Comparison of ENCODE assay signal across 1 cellular context in the genomic region with DNA sequence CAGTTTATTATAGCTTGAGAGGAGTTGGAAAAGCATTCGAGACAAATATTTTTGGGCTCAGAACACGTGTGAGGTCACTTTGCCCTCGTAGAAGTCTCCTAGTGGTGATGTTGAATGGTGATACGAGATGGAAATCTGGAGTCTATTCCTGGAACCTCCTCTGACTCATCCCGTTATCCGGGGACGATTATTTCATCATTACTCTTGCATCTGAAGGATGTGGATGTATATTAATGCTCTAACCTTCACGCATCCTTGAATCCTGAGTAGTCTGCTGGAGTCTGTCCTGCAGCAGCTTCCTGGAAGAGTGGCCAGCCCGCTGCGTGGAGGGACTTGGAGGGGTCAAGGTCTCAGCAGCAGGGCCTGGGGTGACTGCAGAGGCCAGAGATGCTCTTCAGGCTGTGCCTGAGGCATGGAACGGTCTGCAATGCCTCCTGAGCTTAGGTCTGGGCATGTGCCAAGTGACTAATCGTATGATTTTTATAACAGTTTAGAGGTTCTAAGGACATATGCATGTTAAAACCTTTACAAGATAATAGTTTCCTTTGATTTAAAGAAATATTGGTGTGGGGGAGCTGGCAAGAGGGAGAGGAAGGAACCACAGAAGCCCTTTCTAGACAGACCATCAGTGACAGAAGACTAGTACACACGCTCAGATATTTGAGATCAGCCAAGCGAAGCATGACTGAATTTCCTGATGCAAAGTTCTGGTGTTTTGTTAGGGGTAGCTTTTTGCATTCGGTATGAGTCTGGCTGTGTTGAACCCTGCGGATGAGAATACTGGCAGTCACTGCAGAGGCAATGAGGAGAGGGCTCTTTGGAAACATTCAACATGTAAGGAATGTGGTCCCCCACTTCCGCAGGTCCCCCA.
A peak's percentile ranks its signal among the peaks of the same experiment; 100 is the strongest.
TF ChIP-seq lines count a peak whose summit lies in the region.

No MANE protein-coding gene starts in this region.

TF ChIP-seq in SK-N-SH, 30 proteins besides CTCF, POLR2A, EP300 and RAD21 (continued from another document):
- TF ChIP-seq, protein P1, sequence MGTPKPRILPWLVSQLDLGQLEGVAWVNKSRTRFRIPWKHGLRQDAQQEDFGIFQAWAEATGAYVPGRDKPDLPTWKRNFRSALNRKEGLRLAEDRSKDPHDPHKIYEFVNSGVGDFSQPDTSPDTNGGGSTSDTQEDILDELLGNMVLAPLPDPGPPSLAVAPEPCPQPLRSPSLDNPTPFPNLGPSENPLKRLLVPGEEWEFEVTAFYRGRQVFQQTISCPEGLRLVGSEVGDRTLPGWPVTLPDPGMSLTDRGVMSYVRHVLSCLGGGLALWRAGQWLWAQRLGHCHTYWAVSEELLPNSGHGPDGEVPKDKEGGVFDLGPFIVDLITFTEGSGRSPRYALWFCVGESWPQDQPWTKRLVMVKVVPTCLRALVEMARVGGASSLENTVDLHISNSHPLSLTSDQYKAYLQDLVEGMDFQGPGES (IDR thresholded peaks at IDR 0.05; ENCODE audit: low read depth, low read length) = no peak
- TF ChIP-seq ELF1 (IDR thresholded peaks at IDR 0.05) (no peak), RXRA (IDR thresholded peaks at IDR 0.05; ENCODE audit: borderline replicate concordance, low read depth) (peak; percentile 61), POLR2AphosphoS5 (IDR thresholded peaks at IDR 0.05; ENCODE audit: low read depth, low read length) (no peak), SIN3A (IDR thresholded peaks at IDR 0.05; ENCODE audit: borderline replicate concordance, low read depth, low read length) (no peak), FOXM1 (IDR thresholded peaks at IDR 0.05; ENCODE audit: low read depth) (no peak), RCOR1 (IDR thresholded peaks at IDR 0.05; ENCODE audit: low read length) (no peak), CHD2 (IDR thresholded peaks at IDR 0.05; ENCODE audit: low read length, partially characterized antibody) (no peak), FOSL2 (IDR thresholded peaks at IDR 0.05; ENCODE audit: borderline replicate concordance, low read depth) (peak; percentile 68; the same call in 1 of the 2 replicates), TCF12 (IDR thresholded peaks at IDR 0.05) (peak; percentile 80), NFIC (IDR thresholded peaks at IDR 0.05; ENCODE audit: borderline replicate concordance) (peak; percentile 55; the same call in 1 of the 2 replicates), TAF1 (IDR thresholded peaks at IDR 0.05; ENCODE audit: borderline replicate concordance, low read depth, low read length) (no peak), JUND (IDR thresholded peaks at IDR 0.05) (peak; percentile 83), NRF1 (IDR thresholded peaks at IDR 0.05; ENCODE audit: low read depth, low read length) (no peak), RFX5 (IDR thresholded peaks at IDR 0.05; ENCODE audit: low read length) (no peak), TEAD4 (IDR thresholded peaks at IDR 0.05; ENCODE audit: borderline replicate concordance, insufficient read depth) (0 out of 2 replicates have a peak, but pooled peaks have one; percentile 29), MEF2A (IDR thresholded peaks at IDR 0.05; ENCODE audit: borderline replicate concordance, low read depth) (peak; percentile 84), EZH2phosphoT487 (IDR thresholded peaks at IDR 0.05; ENCODE audit: borderline replicate concordance, low read depth) (no peak), GABPA (IDR thresholded peaks at IDR 0.05; ENCODE audit: low read depth) (no peak), MXI1 (IDR thresholded peaks at IDR 0.05; ENCODE audit: low read depth, low read length) (no peak)
- TF ChIP-seq, protein P2, sequence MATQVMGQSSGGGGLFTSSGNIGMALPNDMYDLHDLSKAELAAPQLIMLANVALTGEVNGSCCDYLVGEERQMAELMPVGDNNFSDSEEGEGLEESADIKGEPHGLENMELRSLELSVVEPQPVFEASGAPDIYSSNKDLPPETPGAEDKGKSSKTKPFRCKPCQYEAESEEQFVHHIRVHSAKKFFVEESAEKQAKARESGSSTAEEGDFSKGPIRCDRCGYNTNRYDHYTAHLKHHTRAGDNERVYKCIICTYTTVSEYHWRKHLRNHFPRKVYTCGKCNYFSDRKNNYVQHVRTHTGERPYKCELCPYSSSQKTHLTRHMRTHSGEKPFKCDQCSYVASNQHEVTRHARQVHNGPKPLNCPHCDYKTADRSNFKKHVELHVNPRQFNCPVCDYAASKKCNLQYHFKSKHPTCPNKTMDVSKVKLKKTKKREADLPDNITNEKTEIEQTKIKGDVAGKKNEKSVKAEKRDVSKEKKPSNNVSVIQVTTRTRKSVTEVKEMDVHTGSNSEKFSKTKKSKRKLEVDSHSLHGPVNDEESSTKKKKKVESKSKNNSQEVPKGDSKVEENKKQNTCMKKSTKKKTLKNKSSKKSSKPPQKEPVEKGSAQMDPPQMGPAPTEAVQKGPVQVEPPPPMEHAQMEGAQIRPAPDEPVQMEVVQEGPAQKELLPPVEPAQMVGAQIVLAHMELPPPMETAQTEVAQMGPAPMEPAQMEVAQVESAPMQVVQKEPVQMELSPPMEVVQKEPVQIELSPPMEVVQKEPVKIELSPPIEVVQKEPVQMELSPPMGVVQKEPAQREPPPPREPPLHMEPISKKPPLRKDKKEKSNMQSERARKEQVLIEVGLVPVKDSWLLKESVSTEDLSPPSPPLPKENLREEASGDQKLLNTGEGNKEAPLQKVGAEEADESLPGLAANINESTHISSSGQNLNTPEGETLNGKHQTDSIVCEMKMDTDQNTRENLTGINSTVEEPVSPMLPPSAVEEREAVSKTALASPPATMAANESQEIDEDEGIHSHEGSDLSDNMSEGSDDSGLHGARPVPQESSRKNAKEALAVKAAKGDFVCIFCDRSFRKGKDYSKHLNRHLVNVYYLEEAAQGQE (IDR thresholded peaks at IDR 0.05; ENCODE audit: low read depth, low read length) = no peak
- TF ChIP-seq, protein P3, sequence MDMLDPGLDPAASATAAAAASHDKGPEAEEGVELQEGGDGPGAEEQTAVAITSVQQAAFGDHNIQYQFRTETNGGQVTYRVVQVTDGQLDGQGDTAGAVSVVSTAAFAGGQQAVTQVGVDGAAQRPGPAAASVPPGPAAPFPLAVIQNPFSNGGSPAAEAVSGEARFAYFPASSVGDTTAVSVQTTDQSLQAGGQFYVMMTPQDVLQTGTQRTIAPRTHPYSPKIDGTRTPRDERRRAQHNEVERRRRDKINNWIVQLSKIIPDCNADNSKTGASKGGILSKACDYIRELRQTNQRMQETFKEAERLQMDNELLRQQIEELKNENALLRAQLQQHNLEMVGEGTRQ (IDR thresholded peaks at IDR 0.05; ENCODE audit: borderline replicate concordance, low read depth, low read length) = no peak
- TF ChIP-seq, protein P4, sequence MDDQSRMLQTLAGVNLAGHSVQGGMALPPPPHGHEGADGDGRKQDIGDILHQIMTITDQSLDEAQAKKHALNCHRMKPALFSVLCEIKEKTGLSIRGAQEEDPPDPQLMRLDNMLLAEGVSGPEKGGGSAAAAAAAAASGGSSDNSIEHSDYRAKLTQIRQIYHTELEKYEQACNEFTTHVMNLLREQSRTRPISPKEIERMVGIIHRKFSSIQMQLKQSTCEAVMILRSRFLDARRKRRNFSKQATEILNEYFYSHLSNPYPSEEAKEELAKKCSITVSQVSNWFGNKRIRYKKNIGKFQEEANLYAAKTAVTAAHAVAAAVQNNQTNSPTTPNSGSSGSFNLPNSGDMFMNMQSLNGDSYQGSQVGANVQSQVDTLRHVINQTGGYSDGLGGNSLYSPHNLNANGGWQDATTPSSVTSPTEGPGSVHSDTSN (IDR thresholded peaks at IDR 0.05) = peak; percentile 61; the same call in 1 of the 2 replicates
- TF ChIP-seq, protein P5, sequence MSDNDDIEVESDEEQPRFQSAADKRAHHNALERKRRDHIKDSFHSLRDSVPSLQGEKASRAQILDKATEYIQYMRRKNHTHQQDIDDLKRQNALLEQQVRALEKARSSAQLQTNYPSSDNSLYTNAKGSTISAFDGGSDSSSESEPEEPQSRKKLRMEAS (IDR thresholded peaks at IDR 0.05; ENCODE audit: low read depth) = peak; percentile 50; the same call in 1 of the 2 replicates
- TF ChIP-seq, protein P6, sequence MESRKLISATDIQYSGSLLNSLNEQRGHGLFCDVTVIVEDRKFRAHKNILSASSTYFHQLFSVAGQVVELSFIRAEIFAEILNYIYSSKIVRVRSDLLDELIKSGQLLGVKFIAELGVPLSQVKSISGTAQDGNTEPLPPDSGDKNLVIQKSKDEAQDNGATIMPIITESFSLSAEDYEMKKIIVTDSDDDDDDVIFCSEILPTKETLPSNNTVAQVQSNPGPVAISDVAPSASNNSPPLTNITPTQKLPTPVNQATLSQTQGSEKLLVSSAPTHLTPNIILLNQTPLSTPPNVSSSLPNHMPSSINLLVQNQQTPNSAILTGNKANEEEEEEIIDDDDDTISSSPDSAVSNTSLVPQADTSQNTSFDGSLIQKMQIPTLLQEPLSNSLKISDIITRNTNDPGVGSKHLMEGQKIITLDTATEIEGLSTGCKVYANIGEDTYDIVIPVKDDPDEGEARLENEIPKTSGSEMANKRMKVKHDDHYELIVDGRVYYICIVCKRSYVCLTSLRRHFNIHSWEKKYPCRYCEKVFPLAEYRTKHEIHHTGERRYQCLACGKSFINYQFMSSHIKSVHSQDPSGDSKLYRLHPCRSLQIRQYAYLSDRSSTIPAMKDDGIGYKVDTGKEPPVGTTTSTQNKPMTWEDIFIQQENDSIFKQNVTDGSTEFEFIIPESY (IDR thresholded peaks at IDR 0.05; ENCODE audit: borderline replicate concordance, low read depth) = peak; percentile 21; the same call in 1 of the 2 replicates
